In genomic region chr4:53005149-53005546, GRCh38 we compare ENCODE assay signal across 1 cellular context.
TF ChIP-seq lines count a peak whose summit lies in the region.

No MANE protein-coding gene starts in this region.

TF ChIP-seq in HepG2, 621 proteins besides CTCF, POLR2A, EP300 and RAD21 (continued from another document):
- TF ChIP-seq, protein P1, sequence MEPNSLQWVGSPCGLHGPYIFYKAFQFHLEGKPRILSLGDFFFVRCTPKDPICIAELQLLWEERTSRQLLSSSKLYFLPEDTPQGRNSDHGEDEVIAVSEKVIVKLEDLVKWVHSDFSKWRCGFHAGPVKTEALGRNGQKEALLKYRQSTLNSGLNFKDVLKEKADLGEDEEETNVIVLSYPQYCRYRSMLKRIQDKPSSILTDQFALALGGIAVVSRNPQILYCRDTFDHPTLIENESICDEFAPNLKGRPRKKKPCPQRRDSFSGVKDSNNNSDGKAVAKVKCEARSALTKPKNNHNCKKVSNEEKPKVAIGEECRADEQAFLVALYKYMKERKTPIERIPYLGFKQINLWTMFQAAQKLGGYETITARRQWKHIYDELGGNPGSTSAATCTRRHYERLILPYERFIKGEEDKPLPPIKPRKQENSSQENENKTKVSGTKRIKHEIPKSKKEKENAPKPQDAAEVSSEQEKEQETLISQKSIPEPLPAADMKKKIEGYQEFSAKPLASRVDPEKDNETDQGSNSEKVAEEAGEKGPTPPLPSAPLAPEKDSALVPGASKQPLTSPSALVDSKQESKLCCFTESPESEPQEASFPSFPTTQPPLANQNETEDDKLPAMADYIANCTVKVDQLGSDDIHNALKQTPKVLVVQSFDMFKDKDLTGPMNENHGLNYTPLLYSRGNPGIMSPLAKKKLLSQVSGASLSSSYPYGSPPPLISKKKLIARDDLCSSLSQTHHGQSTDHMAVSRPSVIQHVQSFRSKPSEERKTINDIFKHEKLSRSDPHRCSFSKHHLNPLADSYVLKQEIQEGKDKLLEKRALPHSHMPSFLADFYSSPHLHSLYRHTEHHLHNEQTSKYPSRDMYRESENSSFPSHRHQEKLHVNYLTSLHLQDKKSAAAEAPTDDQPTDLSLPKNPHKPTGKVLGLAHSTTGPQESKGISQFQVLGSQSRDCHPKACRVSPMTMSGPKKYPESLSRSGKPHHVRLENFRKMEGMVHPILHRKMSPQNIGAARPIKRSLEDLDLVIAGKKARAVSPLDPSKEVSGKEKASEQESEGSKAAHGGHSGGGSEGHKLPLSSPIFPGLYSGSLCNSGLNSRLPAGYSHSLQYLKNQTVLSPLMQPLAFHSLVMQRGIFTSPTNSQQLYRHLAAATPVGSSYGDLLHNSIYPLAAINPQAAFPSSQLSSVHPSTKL (CRISPR knock-in tag; IDR thresholded peaks at IDR 0.05): peak; percentile 23; the same call in 1 of the 2 replicates
- no peak for TF ChIP-seq PHB2 (IDR thresholded peaks at IDR 0.05; ENCODE audit: partially characterized antibody)
- TF ChIP-seq ZNF629 (CRISPR knock-in tag; conservative IDR thresholded peaks at IDR 0.05): no peak
- TF ChIP-seq MED1 (CRISPR knock-in tag; IDR thresholded peaks at IDR 0.05): 0 out of 2 replicates have a peak, but pooled peaks have one; percentile 15
